2 cellular contexts compared by ENCODE assay signal in the genomic region with DNA sequence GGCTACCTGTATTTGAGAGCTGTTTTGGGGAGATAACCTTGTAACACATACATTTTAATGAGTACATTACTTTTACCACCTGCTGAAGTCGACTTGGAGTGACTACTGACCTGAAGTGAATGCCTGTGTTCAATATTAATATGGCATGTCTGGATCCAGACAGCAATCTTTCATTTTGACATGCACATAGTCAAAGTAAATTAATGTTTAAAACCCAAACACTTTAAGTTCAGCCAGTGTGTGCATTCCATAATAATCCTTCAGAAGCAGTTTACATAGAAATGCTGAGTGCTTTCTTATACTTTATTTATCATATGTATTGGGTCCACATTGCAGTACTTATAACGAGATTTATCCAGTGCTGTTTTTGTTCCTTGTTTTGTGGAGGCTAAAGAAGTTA.
TF ChIP-seq lines count a peak whose summit lies in the region.

No MANE protein-coding gene starts in this region.

TF ChIP-seq in HEK293T, 16 proteins besides CTCF, POLR2A, EP300 and RAD21 (continued from another document):
- TF ChIP-seq, protein P1, sequence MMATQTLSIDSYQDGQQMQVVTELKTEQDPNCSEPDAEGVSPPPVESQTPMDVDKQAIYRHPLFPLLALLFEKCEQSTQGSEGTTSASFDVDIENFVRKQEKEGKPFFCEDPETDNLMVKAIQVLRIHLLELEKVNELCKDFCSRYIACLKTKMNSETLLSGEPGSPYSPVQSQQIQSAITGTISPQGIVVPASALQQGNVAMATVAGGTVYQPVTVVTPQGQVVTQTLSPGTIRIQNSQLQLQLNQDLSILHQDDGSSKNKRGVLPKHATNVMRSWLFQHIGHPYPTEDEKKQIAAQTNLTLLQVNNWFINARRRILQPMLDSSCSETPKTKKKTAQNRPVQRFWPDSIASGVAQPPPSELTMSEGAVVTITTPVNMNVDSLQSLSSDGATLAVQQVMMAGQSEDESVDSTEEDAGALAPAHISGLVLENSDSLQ (IDR thresholded peaks at IDR 0.05), result peak; percentile 23; the same call in 1 of the 2 replicates
TF ChIP-seq in HEK293T: peak in this region for 1.

TF ChIP-seq in WTC11, 78 proteins besides CTCF, POLR2A, EP300 and RAD21 (continued from another document):
- TF ChIP-seq, protein P2, sequence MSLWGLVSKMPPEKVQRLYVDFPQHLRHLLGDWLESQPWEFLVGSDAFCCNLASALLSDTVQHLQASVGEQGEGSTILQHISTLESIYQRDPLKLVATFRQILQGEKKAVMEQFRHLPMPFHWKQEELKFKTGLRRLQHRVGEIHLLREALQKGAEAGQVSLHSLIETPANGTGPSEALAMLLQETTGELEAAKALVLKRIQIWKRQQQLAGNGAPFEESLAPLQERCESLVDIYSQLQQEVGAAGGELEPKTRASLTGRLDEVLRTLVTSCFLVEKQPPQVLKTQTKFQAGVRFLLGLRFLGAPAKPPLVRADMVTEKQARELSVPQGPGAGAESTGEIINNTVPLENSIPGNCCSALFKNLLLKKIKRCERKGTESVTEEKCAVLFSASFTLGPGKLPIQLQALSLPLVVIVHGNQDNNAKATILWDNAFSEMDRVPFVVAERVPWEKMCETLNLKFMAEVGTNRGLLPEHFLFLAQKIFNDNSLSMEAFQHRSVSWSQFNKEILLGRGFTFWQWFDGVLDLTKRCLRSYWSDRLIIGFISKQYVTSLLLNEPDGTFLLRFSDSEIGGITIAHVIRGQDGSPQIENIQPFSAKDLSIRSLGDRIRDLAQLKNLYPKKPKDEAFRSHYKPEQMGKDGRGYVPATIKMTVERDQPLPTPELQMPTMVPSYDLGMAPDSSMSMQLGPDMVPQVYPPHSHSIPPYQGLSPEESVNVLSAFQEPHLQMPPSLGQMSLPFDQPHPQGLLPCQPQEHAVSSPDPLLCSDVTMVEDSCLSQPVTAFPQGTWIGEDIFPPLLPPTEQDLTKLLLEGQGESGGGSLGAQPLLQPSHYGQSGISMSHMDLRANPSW (CRISPR knock-in tag; conservative IDR thresholded peaks at IDR 0.05; ENCODE audit: low read depth), result no peak
- TF ChIP-seq NFE2L1 (CRISPR knock-in tag; IDR thresholded peaks at IDR 0.05) (no peak), ZNF219 (CRISPR knock-in tag; IDR thresholded peaks at IDR 0.05; ENCODE audit: borderline replicate concordance) (no peak), ZNF232 (CRISPR knock-in tag; IDR thresholded peaks at IDR 0.05) (no peak)
